In genomic region chr15:31435256-31435781, GRCh38 we compare ENCODE assay signal across 8 cellular contexts.
A peak's percentile ranks its signal among the peaks of the same experiment; 100 is the strongest.
DNase-seq lines count a peak whose midpoint lies in the region; ATAC-seq and TF ChIP-seq lines count a peak whose summit lies in the region.

No MANE protein-coding gene starts in this region.

- H3K27me3 ChIP-seq in adrenal gland = no peaks in the 10 kb centered on the region
- H3K27me3 ChIP-seq in left ventricle myocardium inferior (ENCODE audit: low read depth) = no peaks in the 10 kb centered on the region
- H3K27me3 ChIP-seq in rectal smooth muscle tissue (ENCODE audit: control insufficient read depth, insufficient read depth, low read length) = no peaks in the 10 kb centered on the region

- H3K36me3 ChIP-seq in adrenal gland (replicated peaks in 1 of 2) (no peaks in the 10 kb centered on the region), left ventricle myocardium inferior (no peaks in the 10 kb centered on the region), rectal smooth muscle tissue (ENCODE audit: control insufficient read depth, insufficient read depth, low read length) (no peaks in the 10 kb centered on the region)

- intact Hi-C loops in adrenal gland (cut with DNase I) = loop anchor here in 1 of 2 donors (5.0 to 10.0 kb wide), 3 partner anchors 71 to 218 kb away; partner anchors contain the start of gene KLF13
- intact Hi-C loops in left ventricle myocardium inferior (cut with micrococcal nuclease) = loop anchor here (10.0 kb wide), 1 partner anchor 49 kb away; no protein-coding TSS in a partner anchor

- TF ChIP-seq CTCF in adrenal gland (IDR thresholded peaks at IDR 0.05) = peak; percentile 32 to 87 (median 68)
- peak; percentile 88 for TF ChIP-seq CTCF in left ventricle myocardium inferior (IDR thresholded peaks at IDR 0.05; ENCODE audit: borderline replicate concordance)

- peak; percentile 66 for ATAC-seq in GM21528 (IDR thresholded peaks at IDR 0.05; ENCODE audit: low FRiP score, unreplicated experiment)

- DNase-seq in DMS53 treated with DMSO at 0.1 percent for 48 hours (lab: John Stamatoyannopoulos, UW; ENCODE audit: unreplicated experiment) (peak; percentile 17), SKM-1 treated with dmso at 0.1 percent for 144 hours (lab: John Stamatoyannopoulos, UW; ENCODE audit: unreplicated experiment) (peak; percentile 84), adrenal gland (peak; percentile 56 to 92 (median 73)), left ventricle myocardium inferior (peak; percentile 83), NCI-H187 treated with DMSO at 0.1 percent for 48 hours (lab: John Stamatoyannopoulos, UW) (no peak)
- peak; percentile 73 for DNase-seq in Jurkat, Clone E6-1 (ENCODE audit: low read depth, low spot score)

- H3K27ac ChIP-seq in adrenal gland = peak overlapping the region in 4 of 5 donors; percentile 2 to 83 (median 42)
- H3K27ac ChIP-seq in left ventricle myocardium inferior (replicated peaks) = peak overlapping the region; percentile 88
- no peak overlapping the region for H3K27ac ChIP-seq in rectal smooth muscle tissue (ENCODE audit: low read depth, low read length)

- peak overlapping the region; percentile 42 for H3K4me3 ChIP-seq in Jurkat, Clone E6-1 (ENCODE audit: low read length)
- H3K4me3 ChIP-seq in adrenal gland (no peak overlapping the region), left ventricle myocardium inferior (peak overlapping the region; percentile 51), rectal smooth muscle tissue (ENCODE audit: low read length) (peak overlapping the region; percentile 40)

- peaks cover 0 to 14% of the 10 kb centered on the region in 2 donors for H3K4me1 ChIP-seq in adrenal gland (replicated peaks in 1 of 2)
- H3K4me1 ChIP-seq in left ventricle myocardium inferior = peaks cover 29% of the 10 kb centered on the region
- peaks cover 2% of the 10 kb centered on the region for H3K4me1 ChIP-seq in rectal smooth muscle tissue (ENCODE audit: control insufficient read depth, insufficient read depth, low read length)

- TF ChIP-seq POLR2A in adrenal gland (IDR thresholded peaks at IDR 0.05) = no peak

- WGBS in adrenal gland, 4 donors = 9 to 14% (median 12%) methylated on average over 14 of the region's 14 CpGs

- no peak overlapping the region for H3K9ac ChIP-seq in rectal smooth muscle tissue (ENCODE audit: low read length)

- H3K9me3 ChIP-seq in adrenal gland (replicated peaks in 1 of 3) (no peaks in the 10 kb centered on the region), left ventricle myocardium inferior (replicated peaks) (no peaks in the 10 kb centered on the region)

Comparison
In these comparisons a context has a peak if more than half of its experiments do, and no peak if none do; other contexts are left out.
1. H3K4me3 ChIP-seq: peak in Jurkat, Clone E6-1 (single experiment), left ventricle myocardium inferior (single experiment) and rectal smooth muscle tissue (single experiment); none in adrenal gland (0 of 4).